ENCODE assay signal across 8 cellular contexts in genomic region chr9:129726322-129727160, GRCh38.
DNase-seq lines count a peak whose midpoint lies in the region; ATAC-seq lines count a peak whose summit lies in the region.

No MANE protein-coding gene starts in this region.

- DNase-seq in activated gamma-delta T cell treated with Interleukin-2 at 50 U/mL for 16 hours, result peak; percentile 45
- DNase-seq in activated gamma-delta T cell (lab: John Stamatoyannopoulos, UW), result no peak
- DNase-seq in NCI-H2227 (lab: John Stamatoyannopoulos, UW; ENCODE audit: unreplicated experiment), result peak; percentile 80
- peak; percentile 61 for DNase-seq in activated CD4-positive, CD25-positive, alpha-beta regulatory T cell treated with anti-CD3 and anti-CD28 coated beads, Interleukin-2, amount 50 U/mL, for 72 hours
- peak; percentile 29 for DNase-seq in central memory CD4-positive, alpha-beta T cell
- DNase-seq in kidney glomerular epithelial cell (lab: John Stamatoyannopoulos, UW), result peak; percentile 28
- peak; percentile 66 to 70 for DNase-seq in stimulated activated CD4-positive, alpha-beta T cell treated with anti-CD3 and anti-CD28 coated beads, Interleukin-2, amount 100 ng/mL, for 48 hours

- ATAC-seq in GM18867 (IDR thresholded peaks at IDR 0.05; ENCODE audit: unreplicated experiment), result no peak
